In genomic region chr13:110702591-110703526, GRCh38 we compare ENCODE assay signal across 11 cellular contexts. TPM values are rescaled to one million over a fixed set of nuclear protein-coding genes. Genes with fewer than 3 reads are reported as not detected.
DNase-seq lines count a peak whose midpoint lies in the region; ATAC-seq, FAIRE-seq and TF ChIP-seq lines count a peak whose summit lies in the region.
"Had no signal": no experiment of that assay in that cellular context is flagged by ENCODE, and none has a peak within 500 bp of the region (broad histone marks: within the 10 kb centered on the region; RNA-seq: fewer than 3 reads in every experiment).

No MANE protein-coding gene starts in this region.

- H3K4me3 ChIP-seq in HEK293 (ENCODE audit: low read depth, low read length): no peak overlapping the region
- no peak overlapping the region for H3K4me3 ChIP-seq in astrocyte (ENCODE audit: insufficient read depth, low read depth, low read length)
- H3K4me3 ChIP-seq in naive thymus-derived CD4-positive, alpha-beta T cell (ENCODE audit: low read length): no peak overlapping the region

- H3K4me2 ChIP-seq in astrocyte (ENCODE audit: low read length): peak overlapping the region; percentile 48

- no peak for DNase-seq in CD14-positive monocyte (ENCODE audit: low spot score)
- peak; percentile 31 for DNase-seq in astrocyte (ENCODE audit: low read depth)
- DNase-seq in naive thymus-derived CD4-positive, alpha-beta T cell: no peak
- DNase-seq in hypothalamus (lab: John Stamatoyannopoulos, UW): no peak
- DNase-seq in activated CD4-positive, alpha-beta memory T cell treated with anti-CD3 and anti-CD28 coated beads for 36 hours: no peak
- DNase-seq: NCI-H446 treated with DMSO at 0.1 percent for 48 hours, right cardiac atrium had no signal

- POLR2A ChIA-PET in HEK293 (lab: Yijun Ruan, JAX): interaction anchor here (1.1 to 2.1 kb wide), 3 partner anchors 10 to 12 kb away, joined by 5 to 12 read pairs (median 6); no protein-coding TSS in a partner anchor
- POLR2A ChIA-PET in naive thymus-derived CD4-positive, alpha-beta T cell (lab: Charles Lee): interaction anchor here (0.6 to 3.8 kb wide), 5 partner anchors 9 to 19 kb away, joined by 3 to 53 read pairs (median 11); partner anchors contain the start of gene ING1
- POLR2A ChIA-PET in activated CD4-positive, alpha-beta memory T cell treated with anti-CD3 and anti-CD28 coated beads for 36 hours (lab: Charles Lee): no interaction called here

- H3K27ac ChIP-seq in HEK293 (ENCODE audit: extremely low read depth, low read depth, low read length): no peak overlapping the region
- H3K27ac ChIP-seq in astrocyte (ENCODE audit: low read depth, low read length): no peak overlapping the region
- no peak overlapping the region for H3K27ac ChIP-seq in naive thymus-derived CD4-positive, alpha-beta T cell (ENCODE audit: low read depth, low read length)

- CTCF ChIA-PET in HEK293 (lab: Yijun Ruan, JAX): no interaction called here
- CTCF ChIA-PET in naive thymus-derived CD4-positive, alpha-beta T cell (lab: Charles Lee): interaction anchor here (0.6 to 1.5 kb wide), 2 partner anchors 12 to 20 kb away, joined by 3 to 5 read pairs; no protein-coding TSS in a partner anchor
- CTCF ChIA-PET in activated CD4-positive, alpha-beta memory T cell treated with anti-CD3 and anti-CD28 coated beads for 36 hours (lab: Charles Lee): interaction anchor here (0.7 to 1.7 kb wide), 4 partner anchors 9 to 247 kb away, joined by 3 to 6 read pairs (median 3); no protein-coding TSS in a partner anchor

- H3K36me3 ChIP-seq in HEK293 (ENCODE audit: control insufficient read depth in 2 of 2, insufficient read depth in 1 of 2, low read length in 2 of 2): peaks cover 9 to 52% of the 10 kb centered on the region in 2 experiments; a peak in 2 of 3 replicates
- H3K36me3 ChIP-seq in astrocyte (ENCODE audit: insufficient read depth, low read length): peaks cover 23% of the 10 kb centered on the region
- peaks cover 0 to 36% (median 2%) of the 10 kb centered on the region in 3 experiments for H3K36me3 ChIP-seq in naive thymus-derived CD4-positive, alpha-beta T cell (ENCODE audit: control insufficient read depth in 2 of 3, insufficient read depth in 3 of 3, low read length in 3 of 3)

- ATAC-seq in naive thymus-derived CD4-positive, alpha-beta T cell: no peak
- ATAC-seq in HG02885 (IDR thresholded peaks at IDR 0.05; ENCODE audit: poor library complexity, unreplicated experiment) (no peak), GM19395 (IDR thresholded peaks at IDR 0.05; ENCODE audit: unreplicated experiment) (no peak)
- ATAC-seq: right cardiac atrium had no signal

- H3K9me3 Mint-ChIP-seq in CD14-positive monocyte (no peaks in the 10 kb centered on the region), astrocyte (ENCODE audit: unreplicated experiment) (no peaks in the 10 kb centered on the region)
- H3K9me3 Mint-ChIP-seq in naive thymus-derived CD4-positive, alpha-beta T cell: no peaks in the 10 kb centered on the region
- no peaks in the 10 kb centered on the region for H3K9me3 Mint-ChIP-seq in activated CD4-positive, alpha-beta memory T cell treated with anti-CD3 and anti-CD28 coated beads for 36 hours
- H3K9me3 Mint-ChIP-seq: central memory CD8-positive, alpha-beta T cell had no signal

- H3K27me3 ChIP-seq in astrocyte (ENCODE audit: insufficient read depth, low read length): no peaks in the 10 kb centered on the region
- no peaks in the 10 kb centered on the region for H3K27me3 ChIP-seq in naive thymus-derived CD4-positive, alpha-beta T cell (ENCODE audit: control insufficient read depth in 2 of 2, insufficient read depth in 2 of 2, low read length in 2 of 2)

- TF ChIP-seq CTCF in CD14-positive monocyte (IDR thresholded peaks at IDR 0.05): no peak
- no peak for TF ChIP-seq CTCF in HEK293 (tag by site-specific recombination; IDR thresholded peaks at IDR 0.05)
- TF ChIP-seq CTCF in astrocyte (IDR thresholded peaks at IDR 0.05; ENCODE audit: insufficient read depth, low read depth, low read length): no peak

- no peak for FAIRE-seq in astrocyte (lab: Jason Lieb, UNC)

- peak overlapping the region in 4 of 7 donors; percentile 4 to 80 (median 50) for H3K27ac Mint-ChIP-seq in CD14-positive monocyte
- H3K27ac Mint-ChIP-seq in astrocyte (ENCODE audit: unreplicated experiment): no peak overlapping the region
- H3K27ac Mint-ChIP-seq in naive thymus-derived CD4-positive, alpha-beta T cell: peak overlapping the region in 3 of 9 donors; percentile 3 to 60 (median 46)
- H3K27ac Mint-ChIP-seq in activated CD4-positive, alpha-beta memory T cell treated with anti-CD3 and anti-CD28 coated beads for 36 hours: no peak overlapping the region

- H3K27me3 Mint-ChIP-seq in CD14-positive monocyte (ENCODE audit: low read depth in 3 of 3) (no peaks in the 10 kb centered on the region), astrocyte (ENCODE audit: low read depth, unreplicated experiment) (no peaks in the 10 kb centered on the region)
- peaks cover 0 to under 1% (median 0%) of the 10 kb centered on the region in 5 donors for H3K27me3 Mint-ChIP-seq in naive thymus-derived CD4-positive, alpha-beta T cell
- no peaks in the 10 kb centered on the region for H3K27me3 Mint-ChIP-seq in activated CD4-positive, alpha-beta memory T cell treated with anti-CD3 and anti-CD28 coated beads for 36 hours
- H3K27me3 Mint-ChIP-seq: central memory CD8-positive, alpha-beta T cell had no signal

- peak overlapping the region; percentile 16 for H2AFZ ChIP-seq in astrocyte (ENCODE audit: low read depth, low read length)

- no peak overlapping the region for H3K4me3 Mint-ChIP-seq in CD14-positive monocyte
- peak overlapping the region; percentile 67 for H3K4me3 Mint-ChIP-seq in astrocyte (ENCODE audit: unreplicated experiment)
- H3K4me3 Mint-ChIP-seq in naive thymus-derived CD4-positive, alpha-beta T cell: peak overlapping the region in 7 of 10 donors; percentile 7 to 57 (median 41)
- H3K4me3 Mint-ChIP-seq in activated CD4-positive, alpha-beta memory T cell treated with anti-CD3 and anti-CD28 coated beads for 36 hours: no peak overlapping the region
- H3K4me3 Mint-ChIP-seq: central memory CD8-positive, alpha-beta T cell had no signal

- intact Hi-C loops in CD14-positive monocyte (cut with micrococcal nuclease): loop anchor here in 1 of 2 donors (5.0 kb wide), 1 partner anchor 41 kb away; no protein-coding TSS in a partner anchor
- intact Hi-C loops in naive thymus-derived CD4-positive, alpha-beta T cell (cut with micrococcal nuclease): no loop called here
- intact Hi-C loops in activated CD4-positive, alpha-beta memory T cell treated with anti-CD3 and anti-CD28 coated beads for 36 hours (cut with micrococcal nuclease): loop anchor here (10.0 kb wide), 1 partner anchor 1882 kb away; the partner anchor contains the start of gene TUBGCP3

- H3K9me3 ChIP-seq in HEK293 (ENCODE audit: control insufficient read depth, insufficient read depth, low read depth, low read length) (no peaks in the 10 kb centered on the region), astrocyte (ENCODE audit: insufficient read depth, low read depth, low read length) (no peaks in the 10 kb centered on the region)
- H3K9me3 ChIP-seq in naive thymus-derived CD4-positive, alpha-beta T cell (ENCODE audit: control insufficient read depth in 2 of 3, low read length in 3 of 3): no peaks in the 10 kb centered on the region

- H4K20me1 ChIP-seq in astrocyte (ENCODE audit: insufficient read depth, low read length): peaks cover 34% of the 10 kb centered on the region

- peaks cover 66% of the 10 kb centered on the region for H3K4me1 Mint-ChIP-seq in CD14-positive monocyte
- H3K4me1 Mint-ChIP-seq in astrocyte (ENCODE audit: low read depth, unreplicated experiment): peaks cover 17% of the 10 kb centered on the region
- H3K4me1 Mint-ChIP-seq in naive thymus-derived CD4-positive, alpha-beta T cell: peaks cover 33 to 69% (median 59%) of the 10 kb centered on the region in 7 donors
- peaks cover 48% of the 10 kb centered on the region for H3K4me1 Mint-ChIP-seq in activated CD4-positive, alpha-beta memory T cell treated with anti-CD3 and anti-CD28 coated beads for 36 hours (ENCODE audit: low read depth)

- peaks cover 50% of the 10 kb centered on the region for H3K79me2 ChIP-seq in astrocyte (ENCODE audit: insufficient read depth, low read length)

- H3K36me3 Mint-ChIP-seq in CD14-positive monocyte (peaks cover 40 to 48% of the 10 kb centered on the region in 2 donors), astrocyte (ENCODE audit: low read depth, unreplicated experiment) (peaks cover 20% of the 10 kb centered on the region)
- H3K36me3 Mint-ChIP-seq in naive thymus-derived CD4-positive, alpha-beta T cell: peaks cover 0 to 31% (median 12%) of the 10 kb centered on the region in 5 donors
- H3K36me3 Mint-ChIP-seq in activated CD4-positive, alpha-beta memory T cell treated with anti-CD3 and anti-CD28 coated beads for 36 hours: peaks cover 43% of the 10 kb centered on the region

- H3K4me1 ChIP-seq in HEK293 (ENCODE audit: control insufficient read depth, insufficient read depth, low read length) (peaks cover 3% of the 10 kb centered on the region; the same call in 1 of the 2 replicates), astrocyte (ENCODE audit: insufficient read depth, low read length) (peaks cover 30% of the 10 kb centered on the region)
- peaks cover 15 to 23% of the 10 kb centered on the region in 2 donors for H3K4me1 ChIP-seq in naive thymus-derived CD4-positive, alpha-beta T cell (ENCODE audit: control insufficient read depth in 2 of 2, insufficient read depth in 2 of 2, low read length in 2 of 2)

- H3K9ac ChIP-seq in astrocyte (ENCODE audit: low read length): no peak overlapping the region

TF ChIP-seq in HEK293, 187 proteins besides CTCF, POLR2A, EP300 and RAD21 (continues in another document):
- no peak for TF ChIP-seq ZNF837 (tag by site-specific recombination; IDR thresholded peaks at IDR 0.05)
- TF ChIP-seq ZNF629 (tag by site-specific recombination; IDR thresholded peaks at IDR 0.05): peak; percentile 82
- no peak for TF ChIP-seq ZNF354C (tag by site-specific recombination; IDR thresholded peaks at IDR 0.05; ENCODE audit: borderline replicate concordance, low read depth)

RNA-seq across cellular contexts. Expression of gene CARS2, which starts 3.1 kb away (rescaled TPM):
- 100 to 1,000 TPM; 130 to 227 TPM for polyA plus RNA-seq in CD14-positive monocyte
- total RNA-seq in astrocyte: 44.1 and 51.4 TPM in 2 replicates
- 100 to 1,000 TPM in 2 of 5 experiments, 10 to 100 TPM in 3; 73.1 to 106 (median 89.7) TPM for total RNA-seq in naive thymus-derived CD4-positive, alpha-beta T cell
- 10 to 100 TPM; 28.6 to 43.1 TPM for polyA plus RNA-seq in naive thymus-derived CD4-positive, alpha-beta T cell
- 10 to 100 TPM; 54.6 to 59.3 TPM for total RNA-seq in activated CD4-positive, alpha-beta memory T cell treated with anti-CD3 and anti-CD28 coated beads for 36 hours

RNA-seq across cellular contexts. Expression of gene ING1, which starts 10.6 kb away (rescaled TPM):
- 10 to 100 TPM in 1 of 2 donors, 1 to 10 TPM in 1; 8.4 to 11.8 TPM for polyA plus RNA-seq in CD14-positive monocyte
- 10.0 and 11.8 TPM in 2 replicates for total RNA-seq in astrocyte
- total RNA-seq in naive thymus-derived CD4-positive, alpha-beta T cell: 10 to 100 TPM; 14.4 to 33.8 (median 21.8) TPM
- 10 to 100 TPM in 1 of 2 donors, 1 to 10 TPM in 1; 9.1 to 22.2 TPM for polyA plus RNA-seq in naive thymus-derived CD4-positive, alpha-beta T cell
- total RNA-seq in activated CD4-positive, alpha-beta memory T cell treated with anti-CD3 and anti-CD28 coated beads for 36 hours: 10 to 100 TPM; 18.4 to 18.7 TPM

Comparison
In these comparisons a context has a peak if more than half of its experiments do, and no peak if none do; other contexts are left out.
1. H3K27ac Mint-ChIP-seq: peak in CD14-positive monocyte (4 of 7); none in astrocyte (single experiment) and activated CD4-positive, alpha-beta memory T cell treated with anti-CD3 and anti-CD28 coated beads for 36 hours (single experiment).
2. H3K4me3 Mint-ChIP-seq: peak in astrocyte (single experiment) and naive thymus-derived CD4-positive, alpha-beta T cell (7 of 10); none in CD14-positive monocyte (0 of 2) and activated CD4-positive, alpha-beta memory T cell treated with anti-CD3 and anti-CD28 coated beads for 36 hours (single experiment).